1 cellular context compared by ENCODE assay signal in genomic region chr2:73995810-73996209, GRCh38.
A peak's percentile ranks its signal among the peaks of the same experiment; 100 is the strongest.
TF ChIP-seq lines count a peak whose summit lies in the region.

No MANE protein-coding gene starts in this region.

TF ChIP-seq in K562, 482 proteins besides CTCF, POLR2A, EP300 and RAD21 (continued from another document and continues in another):
- TF ChIP-seq MGA (IDR thresholded peaks at IDR 0.05) = no peak
- 0 out of 4 replicates have a peak, but pooled peaks of 1 of the 2 experiments have one; percentile 21 for TF ChIP-seq FOXA3 (CRISPR knock-in tag; conservative IDR thresholded peaks at IDR 0.05 in 1 of 2, IDR thresholded peaks at IDR 0.05 in 1 of 2)
- no peak for TF ChIP-seq ILK (tag; IDR thresholded peaks at IDR 0.05; ENCODE audit: borderline replicate concordance, low read depth)
- TF ChIP-seq MED1 (CRISPR knock-in tag; IDR thresholded peaks at IDR 0.05; ENCODE audit: borderline replicate concordance) = no peak
- TF ChIP-seq SUPT5H (IDR thresholded peaks at IDR 0.05) = no peak
- no peak for TF ChIP-seq GATAD2B (IDR thresholded peaks at IDR 0.05; ENCODE audit: borderline replicate concordance)
- TF ChIP-seq DDX20 (tag; IDR thresholded peaks at IDR 0.05; ENCODE audit: low read depth) = no peak
- TF ChIP-seq GTF2E2 (tag; IDR thresholded peaks at IDR 0.05) = no peak
- no peak for TF ChIP-seq KLF6 (CRISPR knock-in tag; IDR thresholded peaks at IDR 0.05; ENCODE audit: borderline replicate concordance)
- no peak for TF ChIP-seq ZNF586 (CRISPR knock-in tag; conservative IDR thresholded peaks at IDR 0.05)
- TF ChIP-seq ZFP1 (CRISPR knock-in tag; IDR thresholded peaks at IDR 0.05) = no peak
- no peak for TF ChIP-seq HMGXB4 (CRISPR knock-in tag; IDR thresholded peaks at IDR 0.05)
- TF ChIP-seq MAFG (tag; conservative IDR thresholded peaks at IDR 0.05) = no peak
- TF ChIP-seq KDM2B (CRISPR knock-in tag; IDR thresholded peaks at IDR 0.05) = no peak
- TF ChIP-seq NFRKB (IDR thresholded peaks at IDR 0.05; ENCODE audit: low read depth) = no peak
- no peak for TF ChIP-seq KAT2B (IDR thresholded peaks at IDR 0.05; ENCODE audit: low read depth, low read length)
- 0 out of 2 replicates have a peak, but pooled peaks have one; percentile 12 for TF ChIP-seq DPF2 (IDR thresholded peaks at IDR 0.05)
- no peak for TF ChIP-seq CUX1 (CRISPR knock-in tag; IDR thresholded peaks at IDR 0.05)
- TF ChIP-seq TGIF2 (CRISPR knock-in tag; IDR thresholded peaks at IDR 0.05) = no peak
- TF ChIP-seq POLR2H (tag; IDR thresholded peaks at IDR 0.05; ENCODE audit: low read depth) = no peak
- no peak for TF ChIP-seq KAT8 (IDR thresholded peaks at IDR 0.05; ENCODE audit: low read depth)
- TF ChIP-seq TARDBP (IDR thresholded peaks at IDR 0.05) = no peak
- TF ChIP-seq PCBP2 (IDR thresholded peaks at IDR 0.05; ENCODE audit: low read depth, low read length, poor library complexity, severe bottlenecking) = no peak
- TF ChIP-seq PRDM10 (IDR thresholded peaks at IDR 0.05; ENCODE audit: partially characterized antibody) = peak; percentile 31
- no peak for TF ChIP-seq ZKSCAN8 (CRISPR knock-in tag; IDR thresholded peaks at IDR 0.05)
- TF ChIP-seq CBFA2T2 (conservative IDR thresholded peaks at IDR 0.05) = no peak
- TF ChIP-seq USF1 (CRISPR knock-in tag; IDR thresholded peaks at IDR 0.05) = no peak
- no peak for TF ChIP-seq ZNF165 (CRISPR knock-in tag; IDR thresholded peaks at IDR 0.05; ENCODE audit: borderline replicate concordance)
- TF ChIP-seq RBM25 (IDR thresholded peaks at IDR 0.05; ENCODE audit: low read depth, low read length, severe bottlenecking) = no peak
- TF ChIP-seq HDAC8 (tag; IDR thresholded peaks at IDR 0.05) = no peak
- TF ChIP-seq LEF1 (IDR thresholded peaks at IDR 0.05) = no peak
- no peak for TF ChIP-seq ZNF398 (CRISPR knock-in tag; IDR thresholded peaks at IDR 0.05)
- TF ChIP-seq MAX (CRISPR knock-in tag; IDR thresholded peaks at IDR 0.05) = peak; percentile 36; the same call in 1 of the 2 replicates
- TF ChIP-seq U2AF2 (optimal IDR thresholded peaks at IDR 0.05; ENCODE audit: low read depth, low read length) = no peak
- no peak for TF ChIP-seq SMAD2 (IDR thresholded peaks at IDR 0.05; ENCODE audit: low read depth, low read length)
- TF ChIP-seq HCFC1 (IDR thresholded peaks at IDR 0.05; ENCODE audit: low read depth, low read length) = peak; percentile 42; the same call in 1 of the 2 replicates
